ENCODE assay signal across 24 cellular contexts in genomic region chr11:27229511-27230174, GRCh38.
DNase-seq lines count a peak whose midpoint lies in the region; ATAC-seq, FAIRE-seq and TF ChIP-seq lines count a peak whose summit lies in the region.
"Had no signal": no experiment of that assay in that cellular context is flagged by ENCODE, and none has a peak within 500 bp of the region (broad histone marks: within the 10 kb centered on the region; RNA-seq: fewer than 3 reads in every experiment).

No MANE protein-coding gene starts in this region.

- no peak for TF ChIP-seq POLR2A in IMR-90 (IDR thresholded peaks at IDR 0.05; ENCODE audit: low read depth, low read length)
- TF ChIP-seq POLR2A in sigmoid colon (IDR thresholded peaks at IDR 0.05): no peak

- H3K4me1 ChIP-seq in IMR-90 (ENCODE audit: control insufficient read depth, insufficient read depth, low read length) (peaks cover 6% of the 10 kb centered on the region), muscle layer of colon (ENCODE audit: insufficient read depth, low read length) (peaks cover 58% of the 10 kb centered on the region), sigmoid colon (peaks cover 0 to 61% (median 54%) of the 10 kb centered on the region in 4 donors)

- no peak overlapping the region for H2AK9ac ChIP-seq in IMR-90 (replicated peaks; ENCODE audit: low read depth, low read length, poor library complexity)

- in situ Hi-C loops in IMR-90 (cut with MboI; ENCODE audit: low sequenced_read_pairs): no loop called here

- no peak for FAIRE-seq in D721Med (lab: Jason Lieb, UNC)
- FAIRE-seq: GM19239, H54, HTR-8/SVneo had no signal

- no peak overlapping the region for H3K4me2 ChIP-seq in IMR-90 (ENCODE audit: low read depth, low read length)
- H3K4me2 ChIP-seq: BLaER1 treated with 17β-estradiol and CSF1 and Interleukin-3, amounts not matched to agents 10 nM and 100 nM had no signal

- H3K27ac ChIP-seq in IMR-90 (ENCODE audit: insufficient read depth, low read length) (no peak overlapping the region), muscle layer of colon (ENCODE audit: low read depth, low read length) (peak overlapping the region; percentile 63), sigmoid colon (peak overlapping the region in 3 of 4 donors; percentile 56 to 77 (median 75))
- H3K27ac ChIP-seq: BLaER1 treated with 17β-estradiol and CSF1 and Interleukin-3, amounts not matched to agents 10 nM and 100 nM had no signal

- dilution Hi-C loops in IMR-90 (cut with HindIII; ENCODE audit: low sequenced_read_pairs, unreplicated experiment): no loop called here

- no peak overlapping the region for H3K23ac ChIP-seq in IMR-90 (ENCODE audit: low read depth, low read length)

- H2BK15ac ChIP-seq in IMR-90 (ENCODE audit: low read depth, low read length): no peak overlapping the region

- H3K18ac ChIP-seq in IMR-90 (ENCODE audit: low read depth, low read length): no peak overlapping the region

- no peak overlapping the region for H4K8ac ChIP-seq in IMR-90 (ENCODE audit: low read depth in 2 of 2, low read length in 2 of 2)

- WGBS in IMR-90 (ENCODE audit: extremely low coverage in 2 of 2, insufficient read length in 1 of 2), 2 experiments: no CpG with 5 or more reads among the region's 2 CpGs
- WGBS in sigmoid colon, 2 donors: 71 to 81% methylated on average over 2 of the region's 2 CpGs

- H2AK5ac ChIP-seq in IMR-90 (ENCODE audit: low read depth, low read length): no peak overlapping the region

- no peaks in the 10 kb centered on the region for H3K9me3 ChIP-seq in IMR-90 (ENCODE audit: control insufficient read depth, insufficient read depth, low read length)
- no peaks in the 10 kb centered on the region for H3K9me3 ChIP-seq in muscle layer of colon (ENCODE audit: low read length)
- H3K9me3 ChIP-seq in sigmoid colon: no peaks in the 10 kb centered on the region
- H3K9me3 ChIP-seq: BLaER1 treated with 17β-estradiol and CSF1 and Interleukin-3, amounts not matched to agents 10 nM and 100 nM; Caco-2 had no signal

- no peak overlapping the region for H2BK20ac ChIP-seq in IMR-90 (ENCODE audit: low read depth, low read length)

- H4K20me1 ChIP-seq in IMR-90 (ENCODE audit: insufficient read depth, low read length): no peaks in the 10 kb centered on the region
- H4K20me1 ChIP-seq: BLaER1 treated with 17β-estradiol and CSF1 and Interleukin-3, amounts not matched to agents 10 nM and 100 nM had no signal

- H3K9me1 ChIP-seq in IMR-90 (ENCODE audit: insufficient read depth, low read length): 0 out of 2 replicates have a peak, but pooled peaks cover 4% of the 10 kb centered on the region

- intact Hi-C loops in IMR-90 (cut with micrococcal nuclease): no loop called here
- intact Hi-C loops in sigmoid colon (cut with DNase I): no loop called here

- POLR2A ChIA-PET in IMR-90 (lab: Charles Lee; ENCODE audit: unreplicated experiment): no interaction called here

- no peak overlapping the region for H3K14ac ChIP-seq in IMR-90 (replicated peaks; ENCODE audit: low read depth, low read length)

- TF ChIP-seq CTCF in IMR-90 (conservative IDR thresholded peaks at IDR 0.05; ENCODE audit: low read depth, low read length): no peak
- no peak for TF ChIP-seq CTCF in sigmoid colon (IDR thresholded peaks at IDR 0.05)
- no peak for TF ChIP-seq CTCF in D721Med (IDR thresholded peaks at IDR 0.05; ENCODE audit: insufficient read depth, missing control alignments)

- TF ChIP-seq RAD21 in IMR-90 (IDR thresholded peaks at IDR 0.05; ENCODE audit: low read length): no peak

- H4K91ac ChIP-seq in IMR-90 (ENCODE audit: insufficient read depth, low read depth, low read length): no peak overlapping the region

- H3K36me3 ChIP-seq in IMR-90 (ENCODE audit: control insufficient read depth, insufficient read depth, low read length): no peaks in the 10 kb centered on the region
- H3K36me3 ChIP-seq in muscle layer of colon (ENCODE audit: insufficient read depth, low read length): no peaks in the 10 kb centered on the region
- H3K36me3 ChIP-seq in sigmoid colon: no peaks in the 10 kb centered on the region
- H3K36me3 ChIP-seq: BLaER1 treated with 17β-estradiol and CSF1 and Interleukin-3, amounts not matched to agents 10 nM and 100 nM had no signal

- H3K27me3 ChIP-seq in IMR-90 (ENCODE audit: control insufficient read depth, insufficient read depth, low read length) (peaks cover 6% of the 10 kb centered on the region; the same call in 1 of the 2 replicates), muscle layer of colon (ENCODE audit: control insufficient read depth in 1 of 2, insufficient read depth in 2 of 2, low read length in 2 of 2) (no peaks in the 10 kb centered on the region), sigmoid colon (no peaks in the 10 kb centered on the region)
- H3K27me3 ChIP-seq: BLaER1 treated with 17β-estradiol and CSF1 and Interleukin-3, amounts not matched to agents 10 nM and 100 nM had no signal

- H2BK120ac ChIP-seq in IMR-90 (ENCODE audit: low read depth, low read length): no peak overlapping the region

- H3K9ac ChIP-seq in IMR-90 (ENCODE audit: low read depth, low read length) (no peak overlapping the region), muscle layer of colon (ENCODE audit: low read length) (no peak overlapping the region)
- H3K9ac ChIP-seq: BLaER1 treated with 17β-estradiol and CSF1 and Interleukin-3, amounts not matched to agents 10 nM and 100 nM had no signal

- no peak overlapping the region for H4K5ac ChIP-seq in IMR-90 (ENCODE audit: low read depth, low read length)

- H3K79me1 ChIP-seq in IMR-90 (ENCODE audit: low read depth in 1 of 2, low read length in 2 of 2): no peaks in the 10 kb centered on the region

- DNase-seq in EH (ENCODE audit: low read depth) (peak; percentile 59), IMR-90 (no peak), sigmoid colon (no peak), NOMO-1 treated with dmso at 0.1 percent for 144 hours (lab: John Stamatoyannopoulos, UW; ENCODE audit: unreplicated experiment) (no peak), D721Med (ENCODE audit: insufficient read length, low spot score) (no peak), activated gamma-delta T cell (lab: John Stamatoyannopoulos, UW) (no peak)
- DNase-seq: Caco-2; CD4-positive, alpha-beta memory T cell; DMS153; GDM1; HFFc6; Karpas-422; MV-4-11; NCI-H1694 treated with DMSO at 0.1 percent for 48 hours; NCI-H2081 treated with DMSO at 0.1 percent for 48 hours; NCI-H2171 treated with DMSO at 0.1 percent for 48 hours; NCI-H526; Right ventricle myocardium superior had no signal

- no peak overlapping the region for H3K4me3 ChIP-seq in IMR-90 (ENCODE audit: insufficient read depth, low read depth, low read length)
- no peak overlapping the region for H3K4me3 ChIP-seq in muscle layer of colon (ENCODE audit: low read depth in 1 of 2, low read length in 2 of 2)
- no peak overlapping the region for H3K4me3 ChIP-seq in sigmoid colon
- H3K4me3 ChIP-seq: BLaER1 treated with 17β-estradiol and CSF1 and Interleukin-3, amounts not matched to agents 10 nM and 100 nM had no signal

- no peak overlapping the region for H3K4ac ChIP-seq in IMR-90 (ENCODE audit: low read depth, low read length)

- H2AFZ ChIP-seq in IMR-90 (replicated peaks; ENCODE audit: low read length, poor library complexity): no peak overlapping the region

- peak in 1 of 4 donors; percentile 5 for TF ChIP-seq EP300 in sigmoid colon (IDR thresholded peaks at IDR 0.05)

- CTCF ChIA-PET in IMR-90 (lab: Yijun Ruan, JAX): no interaction called here

- no TSS peak for BruUV-seq in IMR-90 (replicated peaks; lab: Mats Ljungman, UMichigan)

- H2BK5ac ChIP-seq in IMR-90 (ENCODE audit: low read depth, low read length, poor library complexity, severe bottlenecking): no peak overlapping the region

- ATAC-seq in IMR-90 (ENCODE audit: low read depth): peak; percentile 24; the same call in 1 of the 2 replicates
- ATAC-seq in HG02678 (IDR thresholded peaks at IDR 0.05; ENCODE audit: unreplicated experiment): no peak

- no peak overlapping the region for H3K56ac ChIP-seq in IMR-90 (ENCODE audit: extremely low read depth, insufficient read depth, low read length)

TF ChIP-seq in IMR-90, 13 proteins besides CTCF, POLR2A, EP300 and RAD21:
- TF ChIP-seq BHLHE40 (IDR thresholded peaks at IDR 0.05; ENCODE audit: low read depth, low read length) (no peak), USF2 (IDR thresholded peaks at IDR 0.05; ENCODE audit: low read depth, low read length) (no peak)
TF ChIP-seq in IMR-90: peak in this region for 0.
